Comparison of ENCODE assay signal across 2 cellular contexts in genomic region chr17:77892469-77893143, GRCh38.
TF ChIP-seq lines count a peak whose summit lies in the region.

No MANE protein-coding gene starts in this region.

TF ChIP-seq in SK-N-SH treated with all-trans-retinoic acid at 6 μM for 48 hours, 23 proteins besides CTCF, POLR2A, EP300 and RAD21 (continued from another document):
- no peak for TF ChIP-seq CSRNP3 (CRISPR knock-in tag; IDR thresholded peaks at IDR 0.05)
- TF ChIP-seq ZNF70 (CRISPR knock-in tag; IDR thresholded peaks at IDR 0.05) = no peak
- no peak for TF ChIP-seq ZFP30 (CRISPR knock-in tag; IDR thresholded peaks at IDR 0.05)
- TF ChIP-seq CREB5 (CRISPR knock-in tag; IDR thresholded peaks at IDR 0.05; ENCODE audit: low read depth) = no peak
- TF ChIP-seq POU6F1 (CRISPR knock-in tag; IDR thresholded peaks at IDR 0.05; ENCODE audit: borderline replicate concordance, low read depth) = no peak
- no peak for TF ChIP-seq SNAI2 (CRISPR knock-in tag; IDR thresholded peaks at IDR 0.05)
- no peak for TF ChIP-seq TCF4 (CRISPR knock-in tag; IDR thresholded peaks at IDR 0.05; ENCODE audit: borderline replicate concordance)

TF ChIP-seq in HepG2, 621 proteins besides CTCF, POLR2A, EP300 and RAD21 (continued from another document):
- TF ChIP-seq HOXA9 (CRISPR knock-in tag; IDR thresholded peaks at IDR 0.05; ENCODE audit: borderline replicate concordance) (no peak), STAG1 (CRISPR knock-in tag; IDR thresholded peaks at IDR 0.05) (peak; percentile 29), SMC3 (IDR thresholded peaks at IDR 0.05; ENCODE audit: low read length) (peak; percentile 35; the same call in 1 of the 2 replicates), JARID2 (CRISPR knock-in tag; IDR thresholded peaks at IDR 0.05; ENCODE audit: insufficient replicate concordance) (no peak), LRRFIP1 (CRISPR knock-in tag; conservative IDR thresholded peaks at IDR 0.05) (no peak), RARG (CRISPR knock-in tag; IDR thresholded peaks at IDR 0.05; ENCODE audit: low read depth) (no peak), HDAC6 (IDR thresholded peaks at IDR 0.05; ENCODE audit: low read depth, low read length) (no peak), ETV6 (CRISPR knock-in tag; conservative IDR thresholded peaks at IDR 0.05) (no peak), GLMP (CRISPR knock-in tag; IDR thresholded peaks at IDR 0.05; ENCODE audit: borderline replicate concordance) (no peak), ARID5B (CRISPR knock-in tag; IDR thresholded peaks at IDR 0.05) (no peak), ZNF232 (CRISPR knock-in tag; IDR thresholded peaks at IDR 0.05; ENCODE audit: borderline replicate concordance) (no peak), CHCHD3 (CRISPR knock-in tag; IDR thresholded peaks at IDR 0.05) (0 out of 2 replicates have a peak, but pooled peaks have one; percentile 21), NR2F6 (IDR thresholded peaks at IDR 0.05) (peak; percentile 65), NR2F6 (CRISPR knock-in tag; IDR thresholded peaks at IDR 0.05) (peak; percentile 54; the same call in 1 of the 2 replicates), ZNF678 (CRISPR knock-in tag; IDR thresholded peaks at IDR 0.05) (no peak), ZNF292 (CRISPR knock-in tag; IDR thresholded peaks at IDR 0.05; ENCODE audit: borderline replicate concordance, low read depth) (peak; percentile 45; the same call in 1 of the 2 replicates), TEAD3 (CRISPR knock-in tag; optimal IDR thresholded peaks at IDR 0.05; ENCODE audit: borderline replicate concordance) (peak; percentile 40), DMAP1 (CRISPR knock-in tag; IDR thresholded peaks at IDR 0.05) (no peak), XRCC5 (optimal IDR thresholded peaks at IDR 0.05; ENCODE audit: low read length) (peak; percentile 20), ZNF687 (CRISPR knock-in tag; IDR thresholded peaks at IDR 0.05) (peak; percentile 25; the same call in 1 of the 2 replicates), HES4 (CRISPR knock-in tag; IDR thresholded peaks at IDR 0.05; ENCODE audit: borderline replicate concordance) (0 out of 2 replicates have a peak, but pooled peaks have one; percentile 25), MLX (CRISPR knock-in tag; IDR thresholded peaks at IDR 0.05) (no peak), NR2F1 (CRISPR knock-in tag; IDR thresholded peaks at IDR 0.05) (peak; percentile 43 to 58; a peak in 2 of 4 replicates), ZNF296 (CRISPR knock-in tag; conservative IDR thresholded peaks at IDR 0.05) (no peak)
